Comparison of ENCODE assay signal across 12 cellular contexts in genomic region chr5:68046445-68046844, GRCh38.
A peak's percentile ranks its signal among the peaks of the same experiment; 100 is the strongest.
DNase-seq lines count a peak whose midpoint lies in the region; ATAC-seq and TF ChIP-seq lines count a peak whose summit lies in the region.
"Had no signal": no experiment of that assay in that cellular context is flagged by ENCODE, and none has a peak within 500 bp of the region (broad histone marks: within the 10 kb centered on the region; RNA-seq: fewer than 3 reads in every experiment).

No MANE protein-coding gene starts in this region.

- peaks cover 6% of the 10 kb centered on the region for H3K9me3 Mint-ChIP-seq in activated CD4-positive, alpha-beta memory T cell treated with anti-CD3 and anti-CD28 coated beads, Interleukin-2, amount 10 ng/mL, durations not matched to agents 7 days and 5 days
- no peaks in the 10 kb centered on the region for H3K9me3 Mint-ChIP-seq in activated CD4-positive, alpha-beta T cell treated with anti-CD3 and anti-CD28 coated beads, Interleukin-2, amount 10 ng/mL, durations not matched to agents 7 days and 5 days

- no peaks in the 10 kb centered on the region for H3K4me1 Mint-ChIP-seq in activated CD4-positive, alpha-beta memory T cell treated with anti-CD3 and anti-CD28 coated beads, Interleukin-2, amount 10 ng/mL, durations not matched to agents 7 days and 5 days
- H3K4me1 Mint-ChIP-seq in activated CD4-positive, alpha-beta T cell treated with anti-CD3 and anti-CD28 coated beads, Interleukin-2, amount 10 ng/mL, durations not matched to agents 7 days and 5 days, result no peaks in the 10 kb centered on the region
- H3K4me1 Mint-ChIP-seq: neural crest cell had no signal

- H3K27ac Mint-ChIP-seq in activated CD4-positive, alpha-beta memory T cell treated with anti-CD3 and anti-CD28 coated beads, Interleukin-2, amount 10 ng/mL, durations not matched to agents 7 days and 5 days, result no peak overlapping the region
- no peak overlapping the region for H3K27ac Mint-ChIP-seq in activated CD4-positive, alpha-beta T cell treated with anti-CD3 and anti-CD28 coated beads, Interleukin-2, amount 10 ng/mL, durations not matched to agents 7 days and 5 days

- CTCF ChIA-PET in activated CD4-positive, alpha-beta memory T cell treated with anti-CD3 and anti-CD28 coated beads, Interleukin-2, amount 10 ng/mL, durations not matched to agents 7 days and 5 days (lab: Charles Lee), result no interaction called here
- CTCF ChIA-PET in activated CD4-positive, alpha-beta T cell treated with anti-CD3 and anti-CD28 coated beads, Interleukin-2, amount 10 ng/mL, durations not matched to agents 7 days and 5 days (lab: Charles Lee), result no interaction called here

- POLR2A ChIA-PET in activated CD4-positive, alpha-beta memory T cell treated with anti-CD3 and anti-CD28 coated beads, Interleukin-2, amount 10 ng/mL, durations not matched to agents 7 days and 5 days (lab: Charles Lee), result no interaction called here
- POLR2A ChIA-PET in activated CD4-positive, alpha-beta T cell treated with anti-CD3 and anti-CD28 coated beads, Interleukin-2, amount 10 ng/mL, durations not matched to agents 7 days and 5 days (lab: Charles Lee), result no interaction called here

- H3K36me3 Mint-ChIP-seq in activated CD4-positive, alpha-beta memory T cell treated with anti-CD3 and anti-CD28 coated beads, Interleukin-2, amount 10 ng/mL, durations not matched to agents 7 days and 5 days (ENCODE audit: low read depth), result no peaks in the 10 kb centered on the region
- no peaks in the 10 kb centered on the region for H3K36me3 Mint-ChIP-seq in activated CD4-positive, alpha-beta T cell treated with anti-CD3 and anti-CD28 coated beads, Interleukin-2, amount 10 ng/mL, durations not matched to agents 7 days and 5 days (ENCODE audit: low read depth)

- peak; percentile 85 for DNase-seq in GM03348 (ENCODE audit: low spot score)
- DNase-seq in RKO (ENCODE audit: low spot score), result peak; percentile 85
- DNase-seq in epithelial cell of proximal tubule (ENCODE audit: low read depth), result peak; percentile 97
- peak; percentile 29 for DNase-seq in pulmonary artery endothelial cell (ENCODE audit: low read depth, low spot score)
- no peak for DNase-seq in activated CD4-positive, alpha-beta memory T cell treated with anti-CD3 and anti-CD28 coated beads, Interleukin-2, amount 10 ng/mL, durations not matched to agents 7 days and 5 days
- no peak for DNase-seq in activated CD4-positive, alpha-beta T cell treated with anti-CD3 and anti-CD28 coated beads, Interleukin-2, amount 10 ng/mL, durations not matched to agents 7 days and 5 days
- no peak for DNase-seq in H7
- DNase-seq: activated effector memory CD4-positive, alpha-beta T cell treated with anti-CD3 and anti-CD28 coated beads, Interleukin-2, amount 50 U/mL, for 16 hours; head of caudate nucleus; NCI-H2107 had no signal

- no peak overlapping the region for H3K4me3 ChIP-seq in epithelial cell of proximal tubule (ENCODE audit: low read depth, low read length)
- no peak overlapping the region for H3K4me3 ChIP-seq in H7 (ENCODE audit: insufficient read depth, low read depth, low read length)

- H3K4me3 Mint-ChIP-seq in activated CD4-positive, alpha-beta memory T cell treated with anti-CD3 and anti-CD28 coated beads, Interleukin-2, amount 10 ng/mL, durations not matched to agents 7 days and 5 days, result no peak overlapping the region
- no peak overlapping the region for H3K4me3 Mint-ChIP-seq in activated CD4-positive, alpha-beta T cell treated with anti-CD3 and anti-CD28 coated beads, Interleukin-2, amount 10 ng/mL, durations not matched to agents 7 days and 5 days
- H3K4me3 Mint-ChIP-seq: neural crest cell had no signal

- no peaks in the 10 kb centered on the region for H3K27me3 ChIP-seq in H7 (ENCODE audit: control insufficient read depth, insufficient read depth, low read length)

- peaks cover under 1% of the 10 kb centered on the region for H3K27me3 Mint-ChIP-seq in activated CD4-positive, alpha-beta memory T cell treated with anti-CD3 and anti-CD28 coated beads, Interleukin-2, amount 10 ng/mL, durations not matched to agents 7 days and 5 days
- no peaks in the 10 kb centered on the region for H3K27me3 Mint-ChIP-seq in activated CD4-positive, alpha-beta T cell treated with anti-CD3 and anti-CD28 coated beads, Interleukin-2, amount 10 ng/mL, durations not matched to agents 7 days and 5 days

- TF ChIP-seq CTCF in epithelial cell of proximal tubule (conservative IDR thresholded peaks at IDR 0.05; ENCODE audit: low read depth, low read length), result no peak

- H3K36me3 ChIP-seq in H7 (replicated peaks; ENCODE audit: control insufficient read depth, insufficient read depth, low read length), result no peaks in the 10 kb centered on the region

- no peak for ATAC-seq in HG02885 (IDR thresholded peaks at IDR 0.05; ENCODE audit: poor library complexity, unreplicated experiment)

Comparison
In these comparisons a context has a peak if more than half of its experiments do, and no peak if none do; other contexts are left out.
1. DNase-seq: peak in GM03348 (single experiment), RKO (single experiment), epithelial cell of proximal tubule (single experiment) and pulmonary artery endothelial cell (single experiment); none in activated CD4-positive, alpha-beta memory T cell treated with anti-CD3 and anti-CD28 coated beads, Interleukin-2, amount 10 ng/mL, durations not matched to agents 7 days and 5 days (single experiment), activated CD4-positive, alpha-beta T cell treated with anti-CD3 and anti-CD28 coated beads, Interleukin-2, amount 10 ng/mL, durations not matched to agents 7 days and 5 days (single experiment) and H7 (single experiment).